19 cellular contexts compared by ENCODE assay signal in genomic region chr6:77180367-77180766, GRCh38.
DNase-seq lines count a peak whose midpoint lies in the region; ATAC-seq, FAIRE-seq and TF ChIP-seq lines count a peak whose summit lies in the region.
"Had no signal": no experiment of that assay in that cellular context is flagged by ENCODE, and none has a peak within 500 bp of the region (broad histone marks: within the 10 kb centered on the region; RNA-seq: fewer than 3 reads in every experiment).

No MANE protein-coding gene starts in this region.

- peaks cover 2 to 50% (median 32%) of the 10 kb centered on the region in 6 donors for H3K9me3 Mint-ChIP-seq in immature natural killer cell

- FAIRE-seq in H54 (lab: Jason Lieb, UNC) = peak; percentile 27
- no peak for FAIRE-seq in endothelial cell of umbilical vein (lab: Jason Lieb, UNC)
- FAIRE-seq: A204.1, K562 had no signal

- no peak overlapping the region for H3K4me3 Mint-ChIP-seq in immature natural killer cell
- H3K4me3 Mint-ChIP-seq: T-cell had no signal

- peaks cover 0 to 4% (median 0%) of the 10 kb centered on the region in 3 donors for H3K36me3 Mint-ChIP-seq in immature natural killer cell
- H3K36me3 Mint-ChIP-seq: T-cell had no signal

- intact Hi-C loops in Panc1 (cut with micrococcal nuclease; ENCODE audit: unreplicated experiment) (no loop called here), endothelial cell of umbilical vein (cut with micrococcal nuclease) (no loop called here)

- H3K4me1 ChIP-seq in ACC112 (ENCODE audit: control insufficient read depth, insufficient read depth, low read length, unreplicated experiment) (peaks cover 14% of the 10 kb centered on the region), Panc1 (ENCODE audit: control insufficient read depth, insufficient read depth, low read length) (peaks cover 5% of the 10 kb centered on the region; the same call in 1 of the 2 replicates), endothelial cell of umbilical vein (ENCODE audit: control insufficient read depth, extremely low read depth, insufficient read depth, low read length) (no peaks in the 10 kb centered on the region)

- H3K36me3 ChIP-seq in ACC112 (ENCODE audit: insufficient read depth, low read length) (no peaks in the 10 kb centered on the region), Panc1 (ENCODE audit: control insufficient read depth, insufficient read depth, low read length) (no peaks in the 10 kb centered on the region), endothelial cell of umbilical vein (ENCODE audit: control insufficient read depth in 2 of 2, extremely low read depth in 1 of 2, insufficient read depth in 2 of 2, low read length in 2 of 2) (no peaks in the 10 kb centered on the region)

- H3K27me3 ChIP-seq in ACC112 (ENCODE audit: insufficient read depth, low read length) = no peaks in the 10 kb centered on the region
- H3K27me3 ChIP-seq in Panc1 (ENCODE audit: control insufficient read depth, insufficient read depth, low read length) = no peaks in the 10 kb centered on the region
- H3K27me3 ChIP-seq in endothelial cell of umbilical vein (ENCODE audit: control insufficient read depth in 2 of 2, insufficient read depth in 2 of 2, low read length in 2 of 2) = no peaks in the 10 kb centered on the region

- no peak overlapping the region for H3K4me2 ChIP-seq in endothelial cell of umbilical vein (ENCODE audit: insufficient read depth, low read length)

- peaks cover 0 to 4% (median 0%) of the 10 kb centered on the region in 3 donors for H3K27me3 Mint-ChIP-seq in immature natural killer cell (ENCODE audit: low read depth in 3 of 3)
- H3K27me3 Mint-ChIP-seq: T-cell had no signal

- H3K27ac Mint-ChIP-seq in immature natural killer cell = no peak overlapping the region
- H3K27ac Mint-ChIP-seq: T-cell had no signal

- H3K79me2 ChIP-seq in ACC112 (ENCODE audit: control insufficient read depth, insufficient read depth, low read length, unreplicated experiment) (no peaks in the 10 kb centered on the region), endothelial cell of umbilical vein (ENCODE audit: control insufficient read depth, insufficient read depth, low read length) (no peaks in the 10 kb centered on the region)

- in situ Hi-C loops in Panc1 (cut with HindIII; ENCODE audit: low pct_unique_long_range_greater_than_20kb, low sequenced_read_pairs) = no loop called here

- TF ChIP-seq POLR2A in H54 (IDR thresholded peaks at IDR 0.05; ENCODE audit: low read depth, low read length) (no peak), endothelial cell of umbilical vein (IDR thresholded peaks at IDR 0.05; ENCODE audit: low read depth, low read length) (no peak)

- H3K4me3 ChIP-seq in ACC112 (ENCODE audit: low read depth, low read length) (no peak overlapping the region), Panc1 (ENCODE audit: low read depth in 2 of 2, low read length in 2 of 2) (no peak overlapping the region), endothelial cell of umbilical vein (replicated peaks in 1 of 3; ENCODE audit: insufficient read depth in 1 of 3, low read depth in 1 of 3, low read length in 3 of 3) (no peak overlapping the region)
- H3K4me3 ChIP-seq: GM23248, K562 had no signal

- H2AFZ ChIP-seq in ACC112 (ENCODE audit: low read length, unreplicated experiment) (peak overlapping the region; percentile 39), endothelial cell of umbilical vein (ENCODE audit: low read depth, low read length) (no peak overlapping the region)
- H2AFZ ChIP-seq: GM23248 had no signal

- dilution Hi-C loops in endothelial cell of umbilical vein (cut with MboI; ENCODE audit: extremely low pct_ligation_motif_present, low sequenced_read_pairs) = no loop called here

- POLR2A ChIA-PET in Panc1 (lab: Charles Lee) (no interaction called here), endothelial cell of umbilical vein (lab: Charles Lee) (no interaction called here)

- TF ChIP-seq CTCF in Panc1 (IDR thresholded peaks at IDR 0.05) (no peak), endothelial cell of umbilical vein (IDR thresholded peaks at IDR 0.05; ENCODE audit: extremely low read depth in 1 of 2, insufficient read depth in 1 of 2, low read depth in 1 of 2, low read length in 2 of 2) (no peak)

- no peaks in the 10 kb centered on the region for H3K4me1 Mint-ChIP-seq in immature natural killer cell
- H3K4me1 Mint-ChIP-seq: T-cell had no signal

- H3K9ac ChIP-seq in endothelial cell of umbilical vein (replicated peaks; ENCODE audit: extremely low read depth, insufficient read depth, low read length) = no peak overlapping the region
- H3K9ac ChIP-seq: GM23248 had no signal

- CTCF ChIA-PET in Panc1 (lab: Charles Lee) = no interaction called here
- CTCF ChIA-PET in endothelial cell of umbilical vein (lab: Charles Lee) = no interaction called here

- no peak overlapping the region for H3K27ac ChIP-seq in ACC112 (ENCODE audit: low read depth, low read length)
- H3K27ac ChIP-seq in Panc1 (ENCODE audit: low read length) = peak overlapping the region; percentile 26
- H3K27ac ChIP-seq in endothelial cell of umbilical vein (ENCODE audit: insufficient read depth, low read depth, low read length) = no peak overlapping the region
- H3K27ac ChIP-seq: GM23248, HL-60 had no signal

- ATAC-seq in Panc1 (no peak), HG02885 (IDR thresholded peaks at IDR 0.05; ENCODE audit: poor library complexity, unreplicated experiment) (no peak), GM19324 (IDR thresholded peaks at IDR 0.05; ENCODE audit: low FRiP score, unreplicated experiment) (no peak)
- ATAC-seq: K562, Right ventricle myocardium inferior, T-cell had no signal

- H3K9me3 ChIP-seq in Panc1 (ENCODE audit: control insufficient read depth, insufficient read depth, low read depth, low read length) (no peaks in the 10 kb centered on the region), endothelial cell of umbilical vein (replicated peaks; ENCODE audit: control insufficient read depth, insufficient read depth, low read length) (no peaks in the 10 kb centered on the region)

- BruUV-seq in Panc1 (replicated peaks; lab: Mats Ljungman, UMichigan) (no TSS peak), endothelial cell of umbilical vein (replicated peaks; lab: Mats Ljungman, UMichigan) (no TSS peak)

- H3K9me1 ChIP-seq in endothelial cell of umbilical vein (replicated peaks; ENCODE audit: control insufficient read depth, extremely low read depth, insufficient read depth, low read length) = no peaks in the 10 kb centered on the region

- H4K20me1 ChIP-seq in endothelial cell of umbilical vein (replicated peaks; ENCODE audit: control insufficient read depth, extremely low read depth, insufficient read depth, low read length) = no peaks in the 10 kb centered on the region

- DNase-seq in H54 (ENCODE audit: insufficient read length, low spot score) = no peak
- DNase-seq in Panc1 (ENCODE audit: low read depth, low spot score) = no peak
- no peak for DNase-seq in endothelial cell of umbilical vein (ENCODE audit: low read depth, low spot score)
- no peak for DNase-seq in stimulated activated CD4-positive, alpha-beta T cell treated with anti-CD3 and anti-CD28 coated beads, Interleukin-1b, Interleukin-23, amount 100 ng/mL, for 48 hours
- DNase-seq in immature natural killer cell = no peak
- DNase-seq: C1 segment of cervical spinal cord, GM23248, NCI-H1048, NCI-H1436 treated with DMSO at 0.1 percent for 48 hours, NCI-H2081, NCI-H524, T-cell had no signal

TF ChIP-seq in endothelial cell of umbilical vein, 7 proteins besides CTCF, POLR2A, EP300 and RAD21:
- TF ChIP-seq GATA2 (IDR thresholded peaks at IDR 0.05; ENCODE audit: insufficient read depth, insufficient read length, low read depth, low read length) (no peak), MAX (IDR thresholded peaks at IDR 0.05; ENCODE audit: insufficient read depth, insufficient read length) (no peak), JUN (IDR thresholded peaks at IDR 0.05; ENCODE audit: borderline replicate concordance, insufficient read depth, insufficient read length, low read depth) (peak; percentile 8), POLR2AphosphoS5 (IDR thresholded peaks at IDR 0.05; ENCODE audit: insufficient read depth, low read depth, low read length) (no peak), FOS (IDR thresholded peaks at IDR 0.05; ENCODE audit: borderline replicate concordance, insufficient read depth, low read length) (no peak)
TF ChIP-seq in endothelial cell of umbilical vein: peak in this region for 1.
